ENCODE assay signal across 1 cellular context in genomic region chr6:36088204-36088603, GRCh38. TPM values are rescaled to one million over a fixed set of nuclear protein-coding genes. Genes with fewer than 3 reads are reported as not detected.
"Had no signal": no experiment of that assay in that cellular context is flagged by ENCODE, and none has a peak within 500 bp of the region (broad histone marks: within the 10 kb centered on the region; RNA-seq: fewer than 3 reads in every experiment).

No MANE protein-coding gene starts in this region.

RNA-seq across cellular contexts. Expression of gene MAPK13, which starts 42.1 kb away (rescaled TPM):
- total RNA-seq: SJSA1 had no signal
